ENCODE assay signal across 1 cellular context in genomic region chr14:28676481-28676880, GRCh38.
TF ChIP-seq lines count a peak whose summit lies in the region.

No MANE protein-coding gene starts in this region.

TF ChIP-seq in WTC11, 78 proteins besides CTCF, POLR2A, EP300 and RAD21 (continued from another document):
- TF ChIP-seq PREB (CRISPR knock-in tag; IDR thresholded peaks at IDR 0.05; ENCODE audit: borderline replicate concordance) (no peak), STAT6 (CRISPR knock-in tag; conservative IDR thresholded peaks at IDR 0.05; ENCODE audit: low read depth) (no peak), GRHL2 (CRISPR knock-in tag; IDR thresholded peaks at IDR 0.05; ENCODE audit: insufficient replicate concordance, severe bottlenecking) (no peak), FOXP4 (CRISPR knock-in tag; IDR thresholded peaks at IDR 0.05) (no peak), ZNF532 (CRISPR knock-in tag; IDR thresholded peaks at IDR 0.05; ENCODE audit: borderline replicate concordance) (no peak), RORB (CRISPR knock-in tag; IDR thresholded peaks at IDR 0.05) (no peak), JAZF1 (CRISPR knock-in tag; IDR thresholded peaks at IDR 0.05) (no peak)
- TF ChIP-seq, protein P1, sequence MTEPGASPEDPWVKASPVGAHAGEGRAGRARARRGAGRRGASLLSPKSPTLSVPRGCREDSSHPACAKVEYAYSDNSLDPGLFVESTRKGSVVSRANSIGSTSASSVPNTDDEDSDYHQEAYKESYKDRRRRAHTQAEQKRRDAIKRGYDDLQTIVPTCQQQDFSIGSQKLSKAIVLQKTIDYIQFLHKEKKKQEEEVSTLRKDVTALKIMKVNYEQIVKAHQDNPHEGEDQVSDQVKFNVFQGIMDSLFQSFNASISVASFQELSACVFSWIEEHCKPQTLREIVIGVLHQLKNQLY (CRISPR knock-in tag; IDR thresholded peaks at IDR 0.05): no peak
- TF ChIP-seq, protein P2, sequence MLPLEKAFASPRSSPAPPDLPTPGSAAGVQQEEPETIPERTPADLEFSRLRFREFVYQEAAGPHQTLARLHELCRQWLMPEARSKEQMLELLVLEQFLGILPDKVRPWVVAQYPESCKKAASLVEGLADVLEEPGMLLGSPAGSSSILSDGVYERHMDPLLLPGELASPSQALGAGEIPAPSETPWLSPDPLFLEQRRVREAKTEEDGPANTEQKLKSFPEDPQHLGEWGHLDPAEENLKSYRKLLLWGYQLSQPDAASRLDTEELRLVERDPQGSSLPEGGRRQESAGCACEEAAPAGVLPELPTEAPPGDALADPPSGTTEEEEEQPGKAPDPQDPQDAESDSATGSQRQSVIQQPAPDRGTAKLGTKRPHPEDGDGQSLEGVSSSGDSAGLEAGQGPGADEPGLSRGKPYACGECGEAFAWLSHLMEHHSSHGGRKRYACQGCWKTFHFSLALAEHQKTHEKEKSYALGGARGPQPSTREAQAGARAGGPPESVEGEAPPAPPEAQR (CRISPR knock-in tag; IDR thresholded peaks at IDR 0.05): no peak
- TF ChIP-seq, protein P3, sequence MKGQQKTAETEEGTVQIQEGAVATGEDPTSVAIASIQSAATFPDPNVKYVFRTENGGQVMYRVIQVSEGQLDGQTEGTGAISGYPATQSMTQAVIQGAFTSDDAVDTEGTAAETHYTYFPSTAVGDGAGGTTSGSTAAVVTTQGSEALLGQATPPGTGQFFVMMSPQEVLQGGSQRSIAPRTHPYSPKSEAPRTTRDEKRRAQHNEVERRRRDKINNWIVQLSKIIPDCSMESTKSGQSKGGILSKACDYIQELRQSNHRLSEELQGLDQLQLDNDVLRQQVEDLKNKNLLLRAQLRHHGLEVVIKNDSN (CRISPR knock-in tag; IDR thresholded peaks at IDR 0.05): no peak
